Comparison of ENCODE assay signal across 17 cellular contexts in genomic region chr9:134818000-134818568, GRCh38.
DNase-seq lines count a peak whose midpoint lies in the region; ATAC-seq, FAIRE-seq and TF ChIP-seq lines count a peak whose summit lies in the region.
"Had no signal": no experiment of that assay in that cellular context is flagged by ENCODE, and none has a peak within 500 bp of the region (broad histone marks: within the 10 kb centered on the region; RNA-seq: fewer than 3 reads in every experiment).

No MANE protein-coding gene starts in this region.

- H3K9me3 ChIP-seq in K562 (replicated peaks; ENCODE audit: control insufficient read depth, insufficient read depth, low read depth, low read length) (no peaks in the 10 kb centered on the region), H9 (ENCODE audit: control insufficient read depth, low read depth, low read length) (no peaks in the 10 kb centered on the region)
- H3K9me3 ChIP-seq: BE2C had no signal

- no peak overlapping the region for H4K8ac ChIP-seq in H9 (replicated peaks; ENCODE audit: insufficient read length, low read depth, low read length)

- POLR2A ChIA-PET in K562 (lab: Yijun Ruan, JAX), result no interaction called here

- H3K4me3 ChIP-seq in LNCaP clone FGC (ENCODE audit: low read depth, low read length), result no peak overlapping the region
- no peak overlapping the region for H3K4me3 ChIP-seq in K562
- H3K4me3 ChIP-seq: GM12878 had no signal

- H2BK20ac ChIP-seq in H9 (ENCODE audit: low read depth, low read length, poor library complexity, severe bottlenecking), result no peak overlapping the region

- H3K9me1 ChIP-seq in K562 (ENCODE audit: control insufficient read depth, insufficient read depth, low read length), result no peaks in the 10 kb centered on the region

- H3K18ac ChIP-seq in H9 (ENCODE audit: insufficient read length, low read depth, low read length), result no peak overlapping the region

- H3K9ac ChIP-seq in K562 (ENCODE audit: insufficient read depth in 1 of 2, low read depth in 2 of 2, low read length in 2 of 2) (no peak overlapping the region; a peak in 1 of 4 replicates), H9 (ENCODE audit: extremely low read depth, insufficient read length, low read length) (no peak overlapping the region)

- no peak overlapping the region for H2AK5ac ChIP-seq in H9 (ENCODE audit: insufficient read length, low read length)

- H2AFZ ChIP-seq in K562 (ENCODE audit: low read depth, low read length), result no peak overlapping the region
- no peak overlapping the region for H2AFZ ChIP-seq in H9 (ENCODE audit: low read length)

- no peaks in the 10 kb centered on the region for H3K36me3 Mint-ChIP-seq in neural crest cell (ENCODE audit: low read depth)
- H3K36me3 Mint-ChIP-seq in H9 (ENCODE audit: insufficient read depth in 1 of 3, low read depth in 3 of 3), result 0 out of 7 replicates have a peak, but pooled peaks cover 0 to 2% (median 0%) of the 10 kb centered on the region in 3 experiments
- H3K36me3 Mint-ChIP-seq: CD4-positive, alpha-beta memory T cell had no signal

- intact Hi-C loops in K562 (cut with micrococcal nuclease), result no loop called here

- H3K4me1 ChIP-seq in K562 (replicated peaks in 1 of 2; ENCODE audit: control insufficient read depth in 2 of 2, insufficient read depth in 2 of 2, low read length in 2 of 2) (no peaks in the 10 kb centered on the region; a peak in 1 of 5 replicates), H9 (ENCODE audit: insufficient read depth, low read length) (no peaks in the 10 kb centered on the region)
- H3K4me1 ChIP-seq: BE2C had no signal

- H3K14ac ChIP-seq in H9 (ENCODE audit: insufficient read depth, low read length), result no peak overlapping the region

- no peak overlapping the region for H4K5ac ChIP-seq in H9 (ENCODE audit: insufficient read length, low read depth, low read length)

- H4K20me1 ChIP-seq in K562 (replicated peaks; ENCODE audit: control insufficient read depth, insufficient read depth, low read length) (peaks cover 5% of the 10 kb centered on the region), H9 (ENCODE audit: control insufficient read depth, insufficient read depth, insufficient read length) (no peaks in the 10 kb centered on the region)

- no peak overlapping the region for H3K56ac ChIP-seq in H9 (ENCODE audit: insufficient read length, low read depth, low read length)

- H3K4me1 Mint-ChIP-seq in neural crest cell (no peaks in the 10 kb centered on the region), H9 (peaks cover under 1 to 5% of the 10 kb centered on the region in 2 experiments; a peak in 3 of 4 replicates)
- H3K4me1 Mint-ChIP-seq: CD4-positive, alpha-beta memory T cell had no signal

- H3K27ac Mint-ChIP-seq in neural crest cell (ENCODE audit: unreplicated experiment), result peak overlapping the region; percentile 43
- no peak overlapping the region for H3K27ac Mint-ChIP-seq in H9
- H3K27ac Mint-ChIP-seq: CD4-positive, alpha-beta memory T cell had no signal

- H3K4me3 Mint-ChIP-seq in neural crest cell, result no peak overlapping the region
- H3K4me3 Mint-ChIP-seq in H9, result no peak overlapping the region
- H3K4me3 Mint-ChIP-seq: CD4-positive, alpha-beta memory T cell had no signal

- no peak overlapping the region for H4K91ac ChIP-seq in H9 (ENCODE audit: insufficient read length, low read depth, low read length)

- H3K79me1 ChIP-seq in H9 (ENCODE audit: insufficient read depth, low read depth, low read length, poor library complexity, severe bottlenecking), result no peaks in the 10 kb centered on the region

- H3K27me3 ChIP-seq in K562 (ENCODE audit: control insufficient read depth in 2 of 2, insufficient read depth in 2 of 2, low read length in 2 of 2), result peaks cover 25 to 80% of the 10 kb centered on the region in 2 experiments; a peak in 4 of 5 replicates
- H3K27me3 ChIP-seq in H9 (ENCODE audit: insufficient read depth, low read length), result no peaks in the 10 kb centered on the region
- H3K27me3 ChIP-seq: BE2C had no signal

- H3K23ac ChIP-seq in H9 (ENCODE audit: insufficient read length, low read depth, low read length), result no peak overlapping the region

- no peak overlapping the region for H2BK5ac ChIP-seq in H9 (ENCODE audit: insufficient read length, low read length)

- TF ChIP-seq EP300 in K562 (IDR thresholded peaks at IDR 0.05; ENCODE audit: low read length), result no peak

- peak; percentile 35 for TF ChIP-seq CTCF in 22Rv1 (IDR thresholded peaks at IDR 0.05)
- peak; percentile 36; the same call in 1 of the 2 replicates for TF ChIP-seq CTCF in LNCaP clone FGC (IDR thresholded peaks at IDR 0.05; ENCODE audit: control insufficient read depth, extremely low read depth, insufficient read depth)
- peak; percentile 52 to 71 (median 54) for TF ChIP-seq CTCF in K562 (IDR thresholded peaks at IDR 0.05 in 2 of 3, conservative IDR thresholded peaks at IDR 0.05 in 1 of 3; ENCODE audit: insufficient read depth in 2 of 3, low read depth in 1 of 3, low read length in 3 of 3)
- TF ChIP-seq CTCF in neural crest cell (conservative IDR thresholded peaks at IDR 0.05), result no peak
- no peak for TF ChIP-seq CTCF in H9 (conservative IDR thresholded peaks at IDR 0.05)

- DNase-seq in LNCaP clone FGC (ENCODE audit: low read depth) (no peak), K562 (ENCODE audit: extremely low read depth in 1 of 4, low spot score in 3 of 4) (peak; percentile 30 to 44 (median 38)), neural crest cell (ENCODE audit: low read depth, low spot score) (no peak), ureter (ENCODE audit: low spot score) (no peak), NCI-H748 treated with DMSO at 0.1 percent for 48 hours (lab: John Stamatoyannopoulos, UW) (no peak), H54 (ENCODE audit: insufficient read length, low spot score) (no peak), H9 (no peak)
- DNase-seq: BE2C; CD4-positive, alpha-beta memory T cell; DMS79; GOT3 had no signal

- peak; percentile 90 for ATAC-seq in K562
- ATAC-seq: GM12878, HCT116 had no signal

- FAIRE-seq in K562 (lab: Jason Lieb, UNC) (no peak), H54 (lab: Jason Lieb, UNC) (no peak)
- FAIRE-seq: A204.1, GM12878 had no signal

- 11% methylated on average over 24 of the region's 29 CpGs for WGBS in K562 (ENCODE audit: insufficient coverage, low coverage, missing lambda C conversion rate)
- WGBS in H9 (ENCODE audit: extremely low coverage, insufficient read length, low lambda C conversion rate), result no CpG with 5 or more reads among the region's 29 CpGs

- TF ChIP-seq POLR2A in K562 (conservative IDR thresholded peaks at IDR 0.05), result no peak
- TF ChIP-seq POLR2A in H54 (IDR thresholded peaks at IDR 0.05; ENCODE audit: low read depth, low read length), result no peak

- peak in 1 of 2 experiments; percentile 42; a peak in 1 of 4 replicates for TF ChIP-seq RAD21 in K562 (CRISPR knock-in tag; conservative IDR thresholded peaks at IDR 0.05 in 1 of 2, IDR thresholded peaks at IDR 0.05 in 1 of 2)

- BruUV-seq in K562 (replicated peaks; lab: Mats Ljungman, UMichigan), result no TSS peak

- H3K4me2 ChIP-seq in K562 (ENCODE audit: insufficient read depth, low read length) (no peak overlapping the region), H9 (ENCODE audit: insufficient read depth, insufficient read length, low read length) (no peak overlapping the region)

- H3K27me3 Mint-ChIP-seq in neural crest cell (ENCODE audit: low read depth), result no peaks in the 10 kb centered on the region
- H3K27me3 Mint-ChIP-seq in H9 (ENCODE audit: low read depth), result no peaks in the 10 kb centered on the region; the same call in 1 of the 2 replicates
- H3K27me3 Mint-ChIP-seq: CD4-positive, alpha-beta memory T cell had no signal

- no peaks in the 10 kb centered on the region for H3K23me2 ChIP-seq in H9 (ENCODE audit: insufficient read length, low read depth, low read length, poor library complexity, severe bottlenecking)

- H3K27ac ChIP-seq in 22Rv1, result no peak overlapping the region
- no peak overlapping the region for H3K27ac ChIP-seq in K562 (ENCODE audit: extremely low read depth, low read depth, low read length)
- H3K27ac ChIP-seq in H9 (ENCODE audit: insufficient read length, low read depth, low read length), result no peak overlapping the region
- H3K27ac ChIP-seq: C4-2B, HL-60 had no signal

- H3K4ac ChIP-seq in H9 (ENCODE audit: low read depth, low read length), result no peak overlapping the region

- H3K9me3 Mint-ChIP-seq in neural crest cell (no peaks in the 10 kb centered on the region), H9 (no peaks in the 10 kb centered on the region)
- H3K9me3 Mint-ChIP-seq: CD4-positive, alpha-beta memory T cell had no signal

- no peak overlapping the region for H3T11ph ChIP-seq in H9 (ENCODE audit: low read length)

- H3K79me2 ChIP-seq in K562 (ENCODE audit: control insufficient read depth, insufficient read depth, low read length) (no peaks in the 10 kb centered on the region), H9 (ENCODE audit: insufficient read depth, low read length) (no peaks in the 10 kb centered on the region)

- CTCF ChIA-PET in K562 (lab: Yijun Ruan, JAX; ENCODE audit: low intra/inter-chr PET ratio), result interaction anchor here (0.6 kb wide), 1 partner anchor 594 kb away, joined by 4 read pairs; no protein-coding TSS in a partner anchor

- in situ Hi-C loops in K562 (cut with MboI), result no loop called here

- no peaks in the 10 kb centered on the region for H3K36me3 ChIP-seq in K562 (ENCODE audit: control insufficient read depth, insufficient read depth, low read length)
- H3K36me3 ChIP-seq: BE2C had no signal

- no peak overlapping the region for H2BK15ac ChIP-seq in H9 (ENCODE audit: low read depth, low read length)

- H2BK12ac ChIP-seq in H9 (ENCODE audit: insufficient read length, low read depth, low read length), result no peak overlapping the region

- H2BK120ac ChIP-seq in H9 (ENCODE audit: low read depth, low read length, poor library complexity, severe bottlenecking), result no peak overlapping the region

TF ChIP-seq in K562, 482 proteins besides CTCF, POLR2A, EP300 and RAD21:
- no peak for TF ChIP-seq RNF2 (IDR thresholded peaks at IDR 0.05)
- TF ChIP-seq RFX1 (IDR thresholded peaks at IDR 0.05), result peak; percentile 51; the same call in 1 of the 2 replicates
TF ChIP-seq in K562: peak in this region for 1.

Comparison
In these comparisons a context has a peak if more than half of its experiments do, and no peak if none do; other contexts are left out.
1. CTCF ChIP-seq: peak in 22Rv1 (single experiment), LNCaP clone FGC (single experiment) and K562 (3 of 3); none in neural crest cell (single experiment) and H9 (single experiment).
2. DNase-seq: peak in K562 (4 of 4); none in LNCaP clone FGC (single experiment), neural crest cell (single experiment), ureter (single experiment), NCI-H748 treated with DMSO at 0.1 percent for 48 hours (single experiment), H54 (single experiment) and H9 (single experiment).